Comparison of ENCODE assay signal across 24 cellular contexts in the genomic region with DNA sequence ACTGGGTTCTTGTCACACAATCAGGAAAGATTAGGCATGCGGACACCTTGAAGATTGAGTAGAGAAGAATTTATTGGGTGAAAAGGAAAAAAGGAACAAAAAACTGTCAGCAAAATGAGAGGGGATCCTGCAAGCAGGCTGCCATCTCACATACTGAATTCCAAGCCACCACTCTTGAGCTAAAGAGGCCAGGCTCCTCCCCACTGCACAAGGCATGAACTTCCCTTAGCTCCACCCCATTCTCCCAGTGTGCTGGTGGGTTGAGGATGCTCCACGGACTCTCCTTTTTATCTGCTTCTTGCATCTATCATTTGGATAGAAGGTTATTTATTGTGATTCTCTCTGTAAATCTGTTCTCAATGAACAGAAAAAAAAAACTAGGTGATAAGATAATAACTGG.
"Had no signal": no experiment of that assay in that cellular context is flagged by ENCODE, and none has a peak within 500 bp of the region (broad histone marks: within the 10 kb centered on the region; RNA-seq: fewer than 3 reads in every experiment).

No MANE protein-coding gene starts in this region.

- H3K9me3 Mint-ChIP-seq: memory B cell, type B pancreatic cell had no signal

- ATAC-seq: natural killer cell; right lobe of liver; stimulated activated memory B cell treated with anti-CD40 and anti-IgM and Interleukin-4, amounts not matched to agents 10 μg/mL and 1 μg/mL and 100 μg/mL, for 72 hours; stimulated activated naive CD8-positive, alpha-beta T cell treated with anti-CD3 and anti-CD28 coated beads, Interleukin-15, amount 100 ng/mL, for 72 hours had no signal

- DNase-seq: hypothalamus; islet precursor cell; left ventricle myocardium inferior; naive B cell; natural killer cell; nephron progenitor cell; ovary; right lobe of liver; stimulated activated CD4-positive, alpha-beta T cell treated with anti-CD3 and anti-CD28 coated beads, Interleukin-1b, Interleukin-23, amount 100 ng/mL, for 48 hours; stimulated activated CD4-positive, alpha-beta T cell treated with anti-CD3 and anti-CD28 coated beads, Interleukin-2, amount 100 ng/mL, for 48 hours; stimulated activated CD4-positive, alpha-beta T cell treated with anti-CD3 and anti-CD28 coated beads, Interleukin-4, amount 100 ng/mL, for 4 hours; stimulated activated CD8-positive, alpha-beta memory T cell treated with anti-CD3 and anti-CD28 coated beads, Interleukin-4, amount 100 ng/mL, for 48 hours; stimulated activated naive CD4-positive, alpha-beta T cell treated with Interleukin-2 at 50 U/mL for 16 hours; stimulated activated naive CD8-positive, alpha-beta T cell treated with anti-CD3 and anti-CD28 coated beads, Interleukin-15, amount 100 ng/mL, for 72 hours; substantia nigra; uterus had no signal

- H3K4me2 ChIP-seq: smooth muscle cell had no signal

- H3K27me3 Mint-ChIP-seq: progenitor cell of endocrine pancreas, type B pancreatic cell had no signal

- H3K4me1 Mint-ChIP-seq: memory B cell; mesothelial cell of epicardium; naive B cell; natural killer cell; nephron progenitor cell; stimulated activated memory B cell treated with anti-CD40 and anti-IgM and Interleukin-4, amounts not matched to agents 10 μg/mL and 1 μg/mL and 100 μg/mL, for 72 hours; stimulated activated naive CD8-positive, alpha-beta T cell treated with anti-CD3 and anti-CD28 coated beads, Interleukin-15, amount 100 ng/mL, for 72 hours had no signal

- H3K27ac Mint-ChIP-seq: memory B cell; mesothelial cell of epicardium; naive B cell; natural killer cell; nephron progenitor cell; progenitor cell of endocrine pancreas; stimulated activated memory B cell treated with anti-CD40 and anti-IgM and Interleukin-4, amounts not matched to agents 10 μg/mL and 1 μg/mL and 100 μg/mL, for 72 hours; stimulated activated naive CD8-positive, alpha-beta T cell treated with anti-CD3 and anti-CD28 coated beads, Interleukin-15, amount 100 ng/mL, for 72 hours; type B pancreatic cell had no signal

- H3K36me3 ChIP-seq: left ventricle myocardium inferior, ovary, right atrium auricular region, right lobe of liver, tibial nerve, uterus had no signal

- H3K27me3 ChIP-seq: ovary, right atrium auricular region, right lobe of liver, tibial nerve, uterus had no signal

- H3K27ac ChIP-seq: left ventricle myocardium inferior, ovary, right atrium auricular region, right lobe of liver, tibial nerve, uterus had no signal

- H3K36me3 Mint-ChIP-seq: memory B cell; mesothelial cell of epicardium; naive B cell; stimulated activated memory B cell treated with anti-CD40 and anti-IgM and Interleukin-4, amounts not matched to agents 10 μg/mL and 1 μg/mL and 100 μg/mL, for 72 hours; type B pancreatic cell had no signal

- H3K4me3 Mint-ChIP-seq: memory B cell; mesothelial cell of epicardium; naive B cell; natural killer cell; nephron progenitor cell; stimulated activated memory B cell treated with anti-CD40 and anti-IgM and Interleukin-4, amounts not matched to agents 10 μg/mL and 1 μg/mL and 100 μg/mL, for 72 hours; stimulated activated naive CD8-positive, alpha-beta T cell treated with anti-CD3 and anti-CD28 coated beads, Interleukin-15, amount 100 ng/mL, for 72 hours; type B pancreatic cell had no signal

- H3K4me1 ChIP-seq: left ventricle myocardium inferior, right atrium auricular region, right lobe of liver, tibial nerve, uterus had no signal

- H3K9me3 ChIP-seq: ovary, right atrium auricular region, right lobe of liver, uterus had no signal

- H3K4me3 ChIP-seq: left ventricle myocardium inferior, ovary, right atrium auricular region, right lobe of liver, smooth muscle cell, tibial nerve, uterus had no signal
